ENCODE assay signal across 11 cellular contexts in genomic region chr1:31583995-31584868, GRCh38. TPM values are rescaled to one million over a fixed set of nuclear protein-coding genes. Genes with fewer than 3 reads are reported as not detected.
DNase-seq lines count a peak whose midpoint lies in the region; ATAC-seq and TF ChIP-seq lines count a peak whose summit lies in the region.
"Had no signal": no experiment of that assay in that cellular context is flagged by ENCODE, and none has a peak within 500 bp of the region (broad histone marks: within the 10 kb centered on the region; RNA-seq: fewer than 3 reads in every experiment).

No MANE protein-coding gene starts in this region.

- TF ChIP-seq CTCF in PC-9 (conservative IDR thresholded peaks at IDR 0.05) (no peak), osteoblast (IDR thresholded peaks at IDR 0.05; ENCODE audit: extremely low read depth, low read depth, low read length) (no peak)

- POLR2A ChIA-PET in PC-9 (lab: Charles Lee; ENCODE audit: unreplicated experiment) = interaction anchor here (0.6 to 1.1 kb wide), 2 partner anchors 10 to 360 kb away, joined by 3 read pairs; no protein-coding TSS in a partner anchor

- H3K9me3 ChIP-seq in PC-9 (ENCODE audit: insufficient read depth, low read depth) (no peaks in the 10 kb centered on the region), osteoblast (ENCODE audit: low read depth, low read length) (no peaks in the 10 kb centered on the region)

- H2AFZ ChIP-seq in PC-9 = no peak overlapping the region
- no peak overlapping the region for H2AFZ ChIP-seq in osteoblast (ENCODE audit: low read length)
- H2AFZ ChIP-seq: GM23248 had no signal

- H3K36me3 ChIP-seq in PC-9 (ENCODE audit: low read depth) (peaks cover 60% of the 10 kb centered on the region), osteoblast (ENCODE audit: insufficient read depth, low read length) (peaks cover 18% of the 10 kb centered on the region)

- BruUV-seq in PC-9 (replicated peaks; lab: Mats Ljungman, UMichigan) = no TSS peak

- DNase-seq in COLO668 (lab: John Stamatoyannopoulos, UW; ENCODE audit: unreplicated experiment) (peak; percentile 65), PC-9 (peak; percentile 92 to 98), fibroblast of peridontal ligament (ENCODE audit: extremely low read depth) (peak; percentile 47), osteoblast (ENCODE audit: insufficient read length, low spot score, missing footprints) (peak; percentile 96), GM19238 (ENCODE audit: insufficient read length, low spot score) (no peak)
- no peak for DNase-seq in stimulated activated CD4-positive, alpha-beta T cell treated with anti-CD3 and anti-CD28 coated beads, Interleukin-2, amount 100 ng/mL, for 24 hours
- DNase-seq: DND-41, GM23248, NCI-H2081 treated with DMSO at 0.1 percent for 48 hours had no signal

- H3K4me3 ChIP-seq in PC-9 = peak overlapping the region; percentile 1; the same call in 1 of the 2 replicates
- no peak overlapping the region for H3K4me3 ChIP-seq in osteoblast (ENCODE audit: insufficient read depth, low read length)
- H3K4me3 ChIP-seq: GM23248 had no signal

- H3K79me2 ChIP-seq in PC-9 (ENCODE audit: low read depth) (peaks cover 76% of the 10 kb centered on the region), osteoblast (ENCODE audit: insufficient read depth, low read length) (no peaks in the 10 kb centered on the region)

- CTCF ChIA-PET in PC-9 (lab: Charles Lee) = interaction anchor here (0.5 to 0.6 kb wide), 2 partner anchors 35 to 1163 kb away, joined by 4 to 6 read pairs; no protein-coding TSS in a partner anchor

- H3F3A ChIP-seq in PC-9 (ENCODE audit: insufficient read depth, low read depth) = peaks cover 95% of the 10 kb centered on the region

- peak overlapping the region; percentile 90 for H3K4me2 ChIP-seq in PC-9
- H3K4me2 ChIP-seq in osteoblast (ENCODE audit: insufficient read depth, low read length) = peak overlapping the region; percentile 2

- H3K27ac ChIP-seq in PC-9 = peak overlapping the region; percentile 81
- H3K27ac ChIP-seq in osteoblast (ENCODE audit: low read depth, low read length) = no peak overlapping the region
- H3K27ac ChIP-seq: GM23248 had no signal

- H3K9me2 ChIP-seq in PC-9 (ENCODE audit: insufficient read depth) = no peaks in the 10 kb centered on the region

- peaks cover 12% of the 10 kb centered on the region for H4K20me1 ChIP-seq in PC-9 (ENCODE audit: insufficient read depth)
- H4K20me1 ChIP-seq in osteoblast (ENCODE audit: insufficient read depth, low read length) = no peaks in the 10 kb centered on the region

- H3K4me1 ChIP-seq in PC-9 (replicated peaks; ENCODE audit: insufficient read depth) = peaks cover 100% of the 10 kb centered on the region
- peaks cover 52% of the 10 kb centered on the region for H3K4me1 ChIP-seq in osteoblast (ENCODE audit: insufficient read depth, low read length)

- intact Hi-C loops in PC-9 (cut with micrococcal nuclease; ENCODE audit: unreplicated experiment) = loop anchor here (1.0 kb wide), 1 partner anchor 8 kb away; the partner anchor contains the start of gene TINAGL1

- no peak for ATAC-seq in GM21360 (IDR thresholded peaks at IDR 0.05; ENCODE audit: unreplicated experiment)
- ATAC-seq in HG03135 (IDR thresholded peaks at IDR 0.05; ENCODE audit: unreplicated experiment) = no peak

- no peaks in the 10 kb centered on the region for H3K27me3 ChIP-seq in PC-9 (ENCODE audit: insufficient read depth, low read depth)
- no peaks in the 10 kb centered on the region for H3K27me3 ChIP-seq in osteoblast (ENCODE audit: insufficient read depth, low read length)

RNA-seq across cellular contexts. Expression of gene TINAGL1, which starts 7.9 kb away (rescaled TPM):
- total RNA-seq in PC-9 (2021) (162 and 191 TPM in 2 replicates), osteoblast (31.5 and 50.3 TPM in 2 replicates)

RNA-seq across cellular contexts. Expression of gene HCRTR1, which starts 33.3 kb away (rescaled TPM):
- total RNA-seq in PC-9 (2021) (not detected in 2 replicates), osteoblast (not detected in 2 replicates)
- total RNA-seq: GM23248 had no signal

Comparison
In these comparisons a context has a peak if more than half of its experiments do, and no peak if none do; other contexts are left out.
1. DNase-seq: peak in COLO668 (single experiment), PC-9 (2 of 2), fibroblast of peridontal ligament (single experiment) and osteoblast (single experiment); none in GM19238 (single experiment) and stimulated activated CD4-positive, alpha-beta T cell treated with anti-CD3 and anti-CD28 coated beads, Interleukin-2, amount 100 ng/mL, for 24 hours (0 of 2).